ENCODE assay signal across 8 cellular contexts in genomic region chr15:83436513-83437158, GRCh38. TPM values are rescaled to one million over a fixed set of nuclear protein-coding genes. Genes with fewer than 3 reads are reported as not detected.
DNase-seq lines count a peak whose midpoint lies in the region; ATAC-seq and TF ChIP-seq lines count a peak whose summit lies in the region.

No MANE protein-coding gene starts in this region.

- H3K4me3 ChIP-seq in A673 (ENCODE audit: low read depth, low read length, poor library complexity, severe bottlenecking) (no peak overlapping the region), heart left ventricle (no peak overlapping the region), Peyer's patch (no peak overlapping the region)

- H3K36me3 ChIP-seq in A673 (ENCODE audit: insufficient read depth, low read length, poor library complexity, severe bottlenecking) (no peaks in the 10 kb centered on the region), heart left ventricle (no peaks in the 10 kb centered on the region), Peyer's patch (no peaks in the 10 kb centered on the region)

- H3K9me3 ChIP-seq in A673 (ENCODE audit: low read depth, low read length, poor library complexity, severe bottlenecking) (no peaks in the 10 kb centered on the region), heart left ventricle (no peaks in the 10 kb centered on the region), Peyer's patch (no peaks in the 10 kb centered on the region)

- POLR2A ChIA-PET in A673 (lab: Charles Lee; ENCODE audit: low non-redundant PET): no interaction called here

- in situ Hi-C loops in GM13977 (cut with MboI; ENCODE audit: low pct_unique_long_range_greater_than_20kb, low sequenced_read_pairs, unreplicated experiment): no loop called here

- H3K27ac ChIP-seq in A673 (ENCODE audit: low read depth, low read length, poor library complexity, severe bottlenecking): no peak overlapping the region
- no peak overlapping the region for H3K27ac ChIP-seq in heart left ventricle
- no peak overlapping the region for H3K27ac ChIP-seq in Peyer's patch

- intact Hi-C loops in A673 (cut with micrococcal nuclease; ENCODE audit: unreplicated experiment): loop anchor here (1.0 to 10.0 kb wide), 4 partner anchors 188 to 601 kb away; no protein-coding TSS in a partner anchor
- intact Hi-C loops in heart left ventricle (cut with DNase I): loop anchor here (1.0 to 10.0 kb wide), 6 partner anchors 123 to 598 kb away; no protein-coding TSS in a partner anchor

- ATAC-seq in heart left ventricle (peak in 2 of 4 donors; percentile 51 to 53), GM18907 (IDR thresholded peaks at IDR 0.05; ENCODE audit: unreplicated experiment) (no peak)
- no peak for ATAC-seq in activated CD4-positive, CD25-positive, alpha-beta regulatory T cell treated with anti-CD3 and anti-CD28 coated beads, Interleukin-2, amount 50 U/mL, for 24 hours

- WGBS in heart left ventricle, 4 donors: 8 to 15% (median 9%) methylated on average over 6 of the region's 6 CpGs

- TF ChIP-seq POLR2A in heart left ventricle (IDR thresholded peaks at IDR 0.05): no peak
- TF ChIP-seq POLR2A in Peyer's patch (IDR thresholded peaks at IDR 0.05): no peak

- TF ChIP-seq CTCF in A673 (conservative IDR thresholded peaks at IDR 0.05; ENCODE audit: low read depth, low read length): peak; percentile 67
- peak; percentile 30 for TF ChIP-seq CTCF in GM13977 (IDR thresholded peaks at IDR 0.05; ENCODE audit: extremely low read depth, insufficient read depth, missing control alignments)
- TF ChIP-seq CTCF in heart left ventricle (IDR thresholded peaks at IDR 0.05): peak in 11 of 12 donors; percentile 24 to 47 (median 37)
- TF ChIP-seq CTCF in Peyer's patch (IDR thresholded peaks at IDR 0.05): no peak

- DNase-seq in A673 (ENCODE audit: low spot score) (peak; percentile 74), GM13977 (ENCODE audit: low spot score) (peak; percentile 24), SHP77 (lab: John Stamatoyannopoulos, UW) (peak; percentile 5 to 31), heart left ventricle (no peak), HK-2 (ENCODE audit: unreplicated experiment) (no peak), Peyer's patch (no peak)

- no peaks in the 10 kb centered on the region for H3K4me1 ChIP-seq in A673 (ENCODE audit: insufficient read depth, low read length, poor library complexity, severe bottlenecking)
- no peaks in the 10 kb centered on the region for H3K4me1 ChIP-seq in heart left ventricle
- H3K4me1 ChIP-seq in Peyer's patch: no peaks in the 10 kb centered on the region

- CTCF ChIA-PET in A673 (lab: Charles Lee): interaction anchor here (0.5 to 2.4 kb wide), 4 partner anchors 188 to 526 kb away, joined by 3 to 35 read pairs (median 4); no protein-coding TSS in a partner anchor

- no TSS peak for BruUV-seq in A673 (replicated peaks; lab: Mats Ljungman, UMichigan)

- H3K27me3 ChIP-seq in A673 (replicated peaks; ENCODE audit: insufficient read depth, low read depth, low read length, poor library complexity) (no peaks in the 10 kb centered on the region), heart left ventricle (peaks cover 0 to 28% (median 6%) of the 10 kb centered on the region in 9 donors), Peyer's patch (no peaks in the 10 kb centered on the region)

RNA-seq across cellular contexts. Expression of gene SH3GL3, which starts 10.5 kb away (rescaled TPM):
- total RNA-seq in A673 (2021) (25.6 and 32.1 TPM in 2 replicates), heart left ventricle (under 1 TPM in 1 of 9 donors, not detected in 8; 0.91 TPM), Peyer's patch (not detected)
- not detected for polyA plus RNA-seq in heart left ventricle

Comparison
In these comparisons a context has a peak if more than half of its experiments do, and no peak if none do; other contexts are left out.
1. DNase-seq: peak in A673 (single experiment), GM13977 (single experiment) and SHP77 (2 of 2); none in heart left ventricle (0 of 5), HK-2 (single experiment) and Peyer's patch (0 of 3).
2. CTCF ChIP-seq: peak in A673 (single experiment), GM13977 (single experiment) and heart left ventricle (11 of 12); none in Peyer's patch (0 of 6).
3. RNA of gene SH3GL3, which starts 10.5 kb away (total RNA-seq): 25.6 to 32.1 TPM in A673; 0.91 TPM in heart left ventricle and not detected in Peyer's patch; every median in the first group is over 10 times any median in the second.